Comparison of ENCODE assay signal across 19 cellular contexts in the genomic region with DNA sequence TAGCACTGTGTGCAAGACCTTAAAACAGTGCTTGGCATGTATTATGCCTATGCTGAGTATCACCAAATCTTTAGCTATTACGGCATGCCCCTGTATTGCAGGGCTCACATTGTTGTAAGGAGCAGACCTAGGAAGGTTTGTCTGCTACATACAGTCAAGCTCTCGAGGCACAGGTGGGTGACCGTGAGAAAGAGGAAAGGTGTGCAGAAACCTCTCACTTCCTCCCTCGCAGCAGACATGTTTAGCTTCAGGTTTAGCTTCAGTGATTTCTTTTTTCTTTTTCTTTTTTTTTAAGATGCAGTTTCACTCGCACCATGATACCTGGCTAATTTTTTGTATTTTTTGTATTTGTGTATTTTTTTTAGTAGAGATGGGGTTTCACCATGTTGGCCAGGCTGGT.
DNase-seq lines count a peak whose midpoint lies in the region; ATAC-seq and TF ChIP-seq lines count a peak whose summit lies in the region.
"Had no signal": no experiment of that assay in that cellular context is flagged by ENCODE, and none has a peak within 500 bp of the region (broad histone marks: within the 10 kb centered on the region; RNA-seq: fewer than 3 reads in every experiment).

No MANE protein-coding gene starts in this region.

- no peak overlapping the region for H3K4me3 ChIP-seq in uterus

- TF ChIP-seq POLR2A in GM18505 (IDR thresholded peaks at IDR 0.05; ENCODE audit: borderline replicate concordance, extremely low read depth, insufficient read depth, insufficient read length) (no peak), uterus (IDR thresholded peaks at IDR 0.05) (no peak)

- no peaks in the 10 kb centered on the region for H3K36me3 ChIP-seq in uterus

- H3K9me3 ChIP-seq in uterus, result no peaks in the 10 kb centered on the region

- no peak for TF ChIP-seq CTCF in uterus (IDR thresholded peaks at IDR 0.05)

- ATAC-seq in GM18505 (IDR thresholded peaks at IDR 0.05; ENCODE audit: unreplicated experiment) (peak; percentile 94), GM19468 (IDR thresholded peaks at IDR 0.05; ENCODE audit: extremely low read depth, unreplicated experiment) (peak; percentile 76), HG02852 (IDR thresholded peaks at IDR 0.05; ENCODE audit: unreplicated experiment) (peak; percentile 91), HG03571 (IDR thresholded peaks at IDR 0.05; ENCODE audit: unreplicated experiment) (peak; percentile 54)
- ATAC-seq: right cardiac atrium, T-helper 17 cell had no signal

- intact Hi-C loops in uterus (cut with DNase I; ENCODE audit: low total_unique reads), result no loop called here

- DNase-seq in nucleus accumbens (lab: John Stamatoyannopoulos, UW) (no peak), uterus (no peak), HCEC 1CT (no peak)
- no peak for DNase-seq in activated CD4-positive, alpha-beta T cell treated with anti-CD3 and anti-CD28 coated beads for 4 hours
- DNase-seq: activated CD4-positive, CD25-positive, alpha-beta regulatory T cell treated with anti-CD3 and anti-CD28 coated beads, Interleukin-2, amount 50 U/mL, for 72 hours; activated CD8-positive, alpha-beta memory T cell treated with anti-CD3 and anti-CD28 coated beads, Interleukin-2, amount 50 U/mL, for 48 hours; COR-L47; GDM1; mesenchymal stem cell; NCI-H1092; NCI-H2171; right cardiac atrium; SHP77; stimulated activated CD4-positive, alpha-beta T cell treated with anti-CD3 and anti-CD28 coated beads, Interleukin-2, amount 100 ng/mL, for 24 hours; T-helper 17 cell had no signal

- no peak overlapping the region for H3K27ac ChIP-seq in uterus

- H3K27me3 ChIP-seq in uterus, result no peaks in the 10 kb centered on the region

- H3K4me1 ChIP-seq in uterus, result no peaks in the 10 kb centered on the region
